Comparison of ENCODE assay signal across 12 cellular contexts in genomic region chr2:173191601-173192000, GRCh38.
DNase-seq lines count a peak whose midpoint lies in the region; ATAC-seq and TF ChIP-seq lines count a peak whose summit lies in the region.
"Had no signal": no experiment of that assay in that cellular context is flagged by ENCODE, and none has a peak within 500 bp of the region (broad histone marks: within the 10 kb centered on the region; RNA-seq: fewer than 3 reads in every experiment).

No MANE protein-coding gene starts in this region.

- no peak for TF ChIP-seq CTCF in RWPE2 (IDR thresholded peaks at IDR 0.05; ENCODE audit: poor library complexity, severe bottlenecking)
- TF ChIP-seq CTCF in CD14-positive monocyte (IDR thresholded peaks at IDR 0.05), result no peak

- peak; percentile 50 for DNase-seq in H4 (ENCODE audit: low spot score)
- no peak for DNase-seq in RWPE2 (ENCODE audit: low spot score)
- peak; percentile 78 for DNase-seq in glomerular visceral epithelial cell (ENCODE audit: extremely low spot score)
- no peak for DNase-seq in GDM1 (lab: John Stamatoyannopoulos, UW)
- no peak for DNase-seq in stimulated activated naive CD8-positive, alpha-beta T cell treated with anti-CD3 and anti-CD28 coated beads, Interleukin-15, amount 100 ng/mL, for 72 hours
- no peak for DNase-seq in CD14-positive monocyte (ENCODE audit: low spot score)
- DNase-seq in activated naive CD8-positive, alpha-beta T cell treated with anti-CD3 and anti-CD28 coated beads for 36 hours, result no peak
- DNase-seq: NCI-H146, NCI-H69 had no signal

- H3K27me3 ChIP-seq in RWPE2 (ENCODE audit: insufficient read depth, poor library complexity, severe bottlenecking) (no peaks in the 10 kb centered on the region), skeletal muscle tissue (ENCODE audit: control insufficient read depth in 3 of 3, insufficient read depth in 3 of 3, low read length in 3 of 3) (no peaks in the 10 kb centered on the region)
- H3K27me3 ChIP-seq: BLaER1 treated with 17β-estradiol and CSF1 and Interleukin-3, amounts not matched to agents 10 nM and 100 nM had no signal

- H3K27me3 Mint-ChIP-seq in stimulated activated naive CD8-positive, alpha-beta T cell treated with anti-CD3 and anti-CD28 coated beads, Interleukin-15, amount 100 ng/mL, for 72 hours, result peaks cover 28% of the 10 kb centered on the region
- peaks cover 0 to 1% (median 0%) of the 10 kb centered on the region in 3 donors for H3K27me3 Mint-ChIP-seq in CD14-positive monocyte (ENCODE audit: low read depth in 3 of 3)
- H3K27me3 Mint-ChIP-seq in activated naive CD8-positive, alpha-beta T cell treated with anti-CD3 and anti-CD28 coated beads for 36 hours, result peaks cover 11% of the 10 kb centered on the region

- ATAC-seq in RWPE2 (ENCODE audit: low read depth), result peak; percentile 80
- ATAC-seq in stimulated activated naive CD8-positive, alpha-beta T cell treated with anti-CD3 and anti-CD28 coated beads, Interleukin-15, amount 100 ng/mL, for 72 hours, result no peak

- peaks cover 58 to 67% of the 10 kb centered on the region in 2 donors for H3K36me3 Mint-ChIP-seq in CD14-positive monocyte
- no peaks in the 10 kb centered on the region for H3K36me3 Mint-ChIP-seq in activated naive CD8-positive, alpha-beta T cell treated with anti-CD3 and anti-CD28 coated beads for 36 hours

- no peaks in the 10 kb centered on the region for H3K9me3 Mint-ChIP-seq in stimulated activated naive CD8-positive, alpha-beta T cell treated with anti-CD3 and anti-CD28 coated beads, Interleukin-15, amount 100 ng/mL, for 72 hours
- peaks cover 0 to 1% (median 0%) of the 10 kb centered on the region in 7 donors for H3K9me3 Mint-ChIP-seq in CD14-positive monocyte
- H3K9me3 Mint-ChIP-seq in activated naive CD8-positive, alpha-beta T cell treated with anti-CD3 and anti-CD28 coated beads for 36 hours, result no peaks in the 10 kb centered on the region
- H3K9me3 Mint-ChIP-seq: activated T-helper 1 cell treated with anti-CD3 and anti-CD28 coated beads, Interleukin-12 subunit alpha, Interleukin-12 subunit beta, Interleukin-2, Interleukin-4 antibody, amounts not matched to agents 30 ng/mL and 10 ng/mL and 1 ng/mL, durations not matched to agents 14 hours and 24 hours and 36 hours had no signal

- peak overlapping the region; percentile 3 for H3K27ac ChIP-seq in RWPE2 (ENCODE audit: poor library complexity, severe bottlenecking)
- H3K27ac ChIP-seq in skeletal muscle tissue (ENCODE audit: low read depth, low read length), result peak overlapping the region; percentile 48
- H3K27ac ChIP-seq: BLaER1 treated with 17β-estradiol and CSF1 and Interleukin-3, amounts not matched to agents 10 nM and 100 nM had no signal

- peaks cover 5% of the 10 kb centered on the region for H3K4me1 Mint-ChIP-seq in stimulated activated naive CD8-positive, alpha-beta T cell treated with anti-CD3 and anti-CD28 coated beads, Interleukin-15, amount 100 ng/mL, for 72 hours
- peaks cover 6% of the 10 kb centered on the region for H3K4me1 Mint-ChIP-seq in CD14-positive monocyte
- no peaks in the 10 kb centered on the region for H3K4me1 Mint-ChIP-seq in activated naive CD8-positive, alpha-beta T cell treated with anti-CD3 and anti-CD28 coated beads for 36 hours

- no peak overlapping the region for H3K4me3 ChIP-seq in RWPE2 (ENCODE audit: severe bottlenecking)
- H3K4me3 ChIP-seq in skeletal muscle tissue (ENCODE audit: low read length in 3 of 3), result no peak overlapping the region
- H3K4me3 ChIP-seq: BLaER1 treated with 17β-estradiol and CSF1 and Interleukin-3, amounts not matched to agents 10 nM and 100 nM had no signal

- H3K27ac Mint-ChIP-seq in stimulated activated naive CD8-positive, alpha-beta T cell treated with anti-CD3 and anti-CD28 coated beads, Interleukin-15, amount 100 ng/mL, for 72 hours, result no peak overlapping the region
- H3K27ac Mint-ChIP-seq in CD14-positive monocyte, result no peak overlapping the region
- no peak overlapping the region for H3K27ac Mint-ChIP-seq in activated naive CD8-positive, alpha-beta T cell treated with anti-CD3 and anti-CD28 coated beads for 36 hours
- H3K27ac Mint-ChIP-seq: activated T-helper 1 cell treated with anti-CD3 and anti-CD28 coated beads, Interleukin-12 subunit alpha, Interleukin-12 subunit beta, Interleukin-2, Interleukin-4 antibody, amounts not matched to agents 30 ng/mL and 10 ng/mL and 1 ng/mL, durations not matched to agents 14 hours and 24 hours and 36 hours had no signal

- H3K4me1 ChIP-seq in RWPE2 (ENCODE audit: insufficient read depth, poor library complexity, severe bottlenecking) (peaks cover 3% of the 10 kb centered on the region), skeletal muscle tissue (ENCODE audit: control insufficient read depth in 3 of 3, insufficient read depth in 3 of 3, low read length in 3 of 3) (peaks cover 31 to 43% (median 40%) of the 10 kb centered on the region in 3 donors)

- H3K9ac ChIP-seq in skeletal muscle tissue (ENCODE audit: low read depth in 1 of 3, low read length in 3 of 3), result no peak overlapping the region
- H3K9ac ChIP-seq: BLaER1 treated with 17β-estradiol and CSF1 and Interleukin-3, amounts not matched to agents 10 nM and 100 nM had no signal

- intact Hi-C loops in CD14-positive monocyte (cut with micrococcal nuclease), result no loop called here

- H3K9me3 ChIP-seq in RWPE2 (ENCODE audit: severe bottlenecking) (no peaks in the 10 kb centered on the region), skeletal muscle tissue (ENCODE audit: control insufficient read depth in 3 of 3, low read length in 3 of 3) (no peaks in the 10 kb centered on the region)
- H3K9me3 ChIP-seq: BLaER1 treated with 17β-estradiol and CSF1 and Interleukin-3, amounts not matched to agents 10 nM and 100 nM had no signal

- H3K4me3 Mint-ChIP-seq in stimulated activated naive CD8-positive, alpha-beta T cell treated with anti-CD3 and anti-CD28 coated beads, Interleukin-15, amount 100 ng/mL, for 72 hours, result no peak overlapping the region
- no peak overlapping the region for H3K4me3 Mint-ChIP-seq in CD14-positive monocyte
- H3K4me3 Mint-ChIP-seq in activated naive CD8-positive, alpha-beta T cell treated with anti-CD3 and anti-CD28 coated beads for 36 hours, result no peak overlapping the region
- H3K4me3 Mint-ChIP-seq: activated T-helper 1 cell treated with anti-CD3 and anti-CD28 coated beads, Interleukin-12 subunit alpha, Interleukin-12 subunit beta, Interleukin-2, Interleukin-4 antibody, amounts not matched to agents 30 ng/mL and 10 ng/mL and 1 ng/mL, durations not matched to agents 14 hours and 24 hours and 36 hours had no signal

- peaks cover 71% of the 10 kb centered on the region for H3K36me3 ChIP-seq in RWPE2 (ENCODE audit: low read depth)
- H3K36me3 ChIP-seq in skeletal muscle tissue (ENCODE audit: control insufficient read depth in 3 of 3, insufficient read depth in 3 of 3, low read length in 3 of 3), result peaks cover 2 to 18% (median 12%) of the 10 kb centered on the region in 3 donors

Comparison
In these comparisons a context has a peak if more than half of its experiments do, and no peak if none do; other contexts are left out.
1. DNase-seq: peak in H4 (single experiment) and glomerular visceral epithelial cell (single experiment); none in RWPE2 (single experiment), GDM1 (single experiment), stimulated activated naive CD8-positive, alpha-beta T cell treated with anti-CD3 and anti-CD28 coated beads, Interleukin-15, amount 100 ng/mL, for 72 hours (0 of 2), CD14-positive monocyte (single experiment) and activated naive CD8-positive, alpha-beta T cell treated with anti-CD3 and anti-CD28 coated beads for 36 hours (single experiment).